20 cellular contexts compared by ENCODE assay signal in the genomic region with DNA sequence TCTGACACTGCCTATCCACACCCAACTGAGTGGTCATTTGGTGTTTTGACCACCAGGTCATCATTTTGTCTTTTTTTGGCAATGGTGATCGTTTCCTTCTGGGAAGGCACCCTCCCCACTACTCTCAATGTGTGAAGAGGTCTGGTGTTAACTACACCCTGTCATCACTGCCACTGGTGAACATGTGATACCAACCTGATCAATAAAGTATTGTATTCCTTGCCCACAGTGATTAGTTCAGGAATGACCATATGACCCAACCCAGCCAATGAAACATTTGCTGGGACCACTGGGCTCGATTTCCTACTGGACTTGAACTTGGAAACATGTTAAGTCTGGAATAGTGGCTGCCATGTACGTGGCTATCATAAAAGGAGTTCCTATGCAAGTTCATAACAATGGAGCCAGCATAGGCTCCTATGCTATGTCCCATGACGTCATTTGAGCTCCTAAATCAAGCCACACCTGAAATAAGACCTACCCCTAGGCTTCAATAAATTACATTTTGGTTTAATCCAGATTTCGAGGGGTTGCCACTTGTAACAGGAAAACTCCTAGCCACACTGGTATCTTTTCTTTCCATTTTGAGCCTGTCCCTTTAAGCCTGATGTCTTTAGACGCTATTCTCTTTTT. TPM values are rescaled to one million over a fixed set of nuclear protein-coding genes. Genes with fewer than 3 reads are reported as not detected.
DNase-seq lines count a peak whose midpoint lies in the region; ATAC-seq, FAIRE-seq and TF ChIP-seq lines count a peak whose summit lies in the region.
"Had no signal": no experiment of that assay in that cellular context is flagged by ENCODE, and none has a peak within 500 bp of the region (broad histone marks: within the 10 kb centered on the region; RNA-seq: fewer than 3 reads in every experiment).

No MANE protein-coding gene starts in this region.

- DNase-seq in GM12878 (ENCODE audit: low read depth, low spot score) (no peak), glutamatergic neuron (no peak), vagina (ENCODE audit: extremely low spot score in 2 of 2) (peak; percentile 60 to 61), nucleus accumbens (lab: John Stamatoyannopoulos, UW) (no peak)
- DNase-seq in activated CD4-positive, alpha-beta T cell treated with anti-CD3 and anti-CD28 coated beads for 1 hour, result no peak
- DNase-seq: C1 segment of cervical spinal cord; Calu3; CD4-positive, alpha-beta memory T cell; COR-L47; DMS53; DMS79 treated with DMSO at 0.1 percent for 48 hours; GF-D8; H9; HFFc6 had no signal

- no peak for ATAC-seq in GM12878
- ATAC-seq: HCT116 had no signal

- peaks cover 6% of the 10 kb centered on the region for H3K9me3 Mint-ChIP-seq in glutamatergic neuron (ENCODE audit: unreplicated experiment)
- H3K9me3 Mint-ChIP-seq: H9, HFFc6 had no signal

- 1% methylated on average over 6 of the region's 6 CpGs for WGBS in GM12878 (ENCODE audit: insufficient coverage, insufficient replicate concordance, low lambda C conversion rate, missing lambda C conversion rate)

- H3K4me3 Mint-ChIP-seq in glutamatergic neuron (ENCODE audit: unreplicated experiment), result no peak overlapping the region
- H3K4me3 Mint-ChIP-seq: CD4-positive, alpha-beta memory T cell; GM23338; H9; HFFc6 had no signal

- no TSS peak for BruUV-seq in GM12878 (replicated peaks; lab: Mats Ljungman, UMichigan)

- peaks cover 4% of the 10 kb centered on the region for H3K36me3 Mint-ChIP-seq in glutamatergic neuron (ENCODE audit: unreplicated experiment)
- H3K36me3 Mint-ChIP-seq: CD4-positive, alpha-beta memory T cell had no signal

- peaks cover 6% of the 10 kb centered on the region for H3K4me1 Mint-ChIP-seq in glutamatergic neuron (ENCODE audit: low read depth, unreplicated experiment)
- H3K4me1 Mint-ChIP-seq: CD4-positive, alpha-beta memory T cell had no signal

- intact Hi-C loops in GM12878 (cut with micrococcal nuclease; ENCODE audit: unreplicated experiment), result no loop called here
- intact Hi-C loops in vagina (cut with DNase I), result no loop called here

- no peak overlapping the region for H3K27ac ChIP-seq in HEK293 (ENCODE audit: extremely low read depth, low read depth, low read length)
- H3K27ac ChIP-seq in GM12878 (ENCODE audit: control insufficient read depth, insufficient read depth), result no peak overlapping the region
- H3K27ac ChIP-seq in vagina, result no peak overlapping the region

- TF ChIP-seq CTCF in HEK293 (tag by site-specific recombination; IDR thresholded peaks at IDR 0.05) (no peak), GM12878 (IDR thresholded peaks at IDR 0.05 in 2 of 3, conservative IDR thresholded peaks at IDR 0.05 in 1 of 3; ENCODE audit: control insufficient read depth in 2 of 3, extremely low read depth in 1 of 3, insufficient read depth in 1 of 3, low read depth in 3 of 3, low read length in 3 of 3) (no peak), glutamatergic neuron (IDR thresholded peaks at IDR 0.05; ENCODE audit: partially characterized antibody, unreplicated experiment) (peak; percentile 16), vagina (IDR thresholded peaks at IDR 0.05) (no peak)

- no peak overlapping the region for H2AFZ ChIP-seq in GM12878 (ENCODE audit: control insufficient read depth, low read depth, low read length)
- H2AFZ ChIP-seq: GM23338 had no signal

- no peaks in the 10 kb centered on the region for H3K9me3 ChIP-seq in HEK293 (ENCODE audit: control insufficient read depth, insufficient read depth, low read depth, low read length)
- no peaks in the 10 kb centered on the region; the same call in 2 of the 3 replicates for H3K9me3 ChIP-seq in GM12878 (replicated peaks; ENCODE audit: control insufficient read depth, insufficient read depth, low read length)
- no peaks in the 10 kb centered on the region for H3K9me3 ChIP-seq in vagina

- no peaks in the 10 kb centered on the region for H3K36me3 ChIP-seq in HEK293 (ENCODE audit: control insufficient read depth in 2 of 2, insufficient read depth in 1 of 2, low read length in 2 of 2)
- no peaks in the 10 kb centered on the region for H3K36me3 ChIP-seq in GM12878 (ENCODE audit: control insufficient read depth in 2 of 2, insufficient read depth in 2 of 2, low read length in 1 of 2)
- H3K36me3 ChIP-seq in vagina, result no peaks in the 10 kb centered on the region

- no peak for TF ChIP-seq POLR2A in GM12878 (IDR thresholded peaks at IDR 0.05; ENCODE audit: low read depth, low read length)
- TF ChIP-seq POLR2A in vagina (IDR thresholded peaks at IDR 0.05), result no peak

- no peak overlapping the region for H3K4me3 ChIP-seq in HEK293 (ENCODE audit: low read depth, low read length)
- H3K4me3 ChIP-seq in GM12878, result no peak overlapping the region
- no peak overlapping the region for H3K4me3 ChIP-seq in vagina
- H3K4me3 ChIP-seq: GM23338 had no signal

- no peaks in the 10 kb centered on the region for H3K27me3 ChIP-seq in GM12878 (replicated peaks in 1 of 2; ENCODE audit: control insufficient read depth in 2 of 2, insufficient read depth in 2 of 2, low read length in 1 of 2)
- H3K27me3 ChIP-seq in vagina, result no peaks in the 10 kb centered on the region

- peaks cover 3% of the 10 kb centered on the region for H3K27me3 Mint-ChIP-seq in glutamatergic neuron (ENCODE audit: unreplicated experiment)

- in situ Hi-C loops in GM12878 (cut with MboI), result no loop called here

- H3K27ac Mint-ChIP-seq in glutamatergic neuron (ENCODE audit: unreplicated experiment), result no peak overlapping the region
- H3K27ac Mint-ChIP-seq: CD4-positive, alpha-beta memory T cell; GM23338; H9; HFFc6 had no signal

- H4K20me1 ChIP-seq in GM12878 (ENCODE audit: control insufficient read depth, insufficient read depth), result no peaks in the 10 kb centered on the region; the same call in 1 of the 2 replicates

- no peaks in the 10 kb centered on the region for H3K79me2 ChIP-seq in GM12878 (ENCODE audit: control insufficient read depth, insufficient read depth, low read length)

- FAIRE-seq in GM12878 (lab: Jason Lieb, UNC), result no peak
- FAIRE-seq: GM12892, GM19239 had no signal

- CTCF ChIA-PET in HEK293 (lab: Yijun Ruan, JAX), result no interaction called here
- CTCF ChIA-PET in GM12878 (lab: Yijun Ruan, JAX), result no interaction called here

- H3K9ac ChIP-seq in GM12878 (ENCODE audit: control insufficient read depth, insufficient read depth, low read length), result no peak overlapping the region

- RAD21 ChIA-PET in GM12878 (lab: Charles Lee; ENCODE audit: unreplicated experiment), result interaction anchor here (0.6 kb wide), 1 partner anchor 22 kb away, joined by 3 read pairs; no protein-coding TSS in a partner anchor

- no peak for TF ChIP-seq RAD21 in GM12878 (IDR thresholded peaks at IDR 0.05; ENCODE audit: insufficient read depth, low read depth, low read length)

- SMC1A ChIA-PET in GM12878 (lab: Charles Lee; ENCODE audit: uncharacterized antibody, unreplicated experiment), result no interaction called here

- H3K4me2 ChIP-seq in GM12878 (ENCODE audit: control insufficient read depth, insufficient read depth), result no peak overlapping the region
- H3K4me2 ChIP-seq: GM23338 had no signal

- H3K4me1 ChIP-seq in HEK293 (ENCODE audit: control insufficient read depth, insufficient read depth, low read length) (no peaks in the 10 kb centered on the region), GM12878 (ENCODE audit: control insufficient read depth, insufficient read depth, low read length) (no peaks in the 10 kb centered on the region), vagina (no peaks in the 10 kb centered on the region)

- POLR2A ChIA-PET in HEK293 (lab: Yijun Ruan, JAX) (no interaction called here), GM12878 (lab: Charles Lee) (no interaction called here)

- TF ChIP-seq EP300 in GM12878 (IDR thresholded peaks at IDR 0.05; ENCODE audit: borderline replicate concordance in 1 of 2, control insufficient read depth in 1 of 2, low read depth in 2 of 2, low read length in 2 of 2), result no peak

TF ChIP-seq in GM12878, 131 proteins besides CTCF, POLR2A, EP300 and RAD21:
- TF ChIP-seq ETV6 (conservative IDR thresholded peaks at IDR 0.05 in 1 of 2, IDR thresholded peaks at IDR 0.05 in 1 of 2; ENCODE audit: borderline replicate concordance in 1 of 2, low read depth in 1 of 2), result no peak
- 0 out of 2 replicates have a peak, but pooled peaks have one; percentile 14 for TF ChIP-seq ATF7 (IDR thresholded peaks at IDR 0.05; ENCODE audit: low read depth)

RNA-seq across cellular contexts. Expression of gene CHST1, which starts 51.1 kb away (rescaled TPM):
- not detected in 2 replicates for total RNA-seq in GM12878 (2013; cell fraction: nucleolus; rRNA removed)
- total RNA-seq in GM12878 (2014; rRNA removed) (not detected in 2 replicates), GM12878 (2014; rRNA removed; fragmentation: Illumina TruSeq; extraction: Trizol) (not detected in 2 replicates), GM12878 (2021) (not detected in 2 replicates), glutamatergic neuron (ENCODE audit: unreplicated experiment) (59.2 TPM), vagina (2.0 TPM)
- not detected for polyA plus RNA-seq in GM12878 (2011; ENCODE audit: low read depth)
- polyA plus RNA-seq in GM12878 (2011; rRNA removed) (not detected in 2 replicates), GM12878 (2014; fragmentation: Illumina TruSeq; extraction: Trizol) (not detected in 2 replicates), GM12878 (2014; fragmentation: Nextera tagmentation; extraction: Ambion mirVana) (not detected), GM12878 (2014; rRNA removed) (not detected in 2 replicates), GM12878 (2016; fragmentation: Nextera tagmentation; extraction: Ambion mirVana) (not detected)
- 0.03 TPM in 1 of 2 replicates, not detected in the other for polyA plus RNA-seq in GM12878 (2011; cell fraction: cytosol; rRNA removed)
- polyA plus RNA-seq in GM12878 (2011; cell fraction: nucleus; rRNA removed), result 0.06 and 0.07 TPM in 2 replicates
- polyA plus RNA-seq in GM12878 (2012), result not detected in 2 replicates
- not detected in 2 replicates for polyA minus RNA-seq in GM12878 (2011; rRNA and poly(A)+ RNA removed)
- not detected in 2 replicates for polyA minus RNA-seq in GM12878 (2011; cell fraction: cytosol; rRNA and poly(A)+ RNA removed)
- polyA minus RNA-seq in GM12878 (2011; cell fraction: nucleus; rRNA and poly(A)+ RNA removed), result not detected in 2 replicates
- total RNA-seq: Calu3; CD4-positive, alpha-beta memory T cell; G401 had no signal
- polyA plus RNA-seq: CD4-positive, alpha-beta memory T cell had no signal

Comparison
In these comparisons a context has a peak if more than half of its experiments do, and no peak if none do; other contexts are left out.
1. DNase-seq: peak in vagina (2 of 2); none in GM12878 (single experiment), glutamatergic neuron (single experiment), nucleus accumbens (0 of 56) and activated CD4-positive, alpha-beta T cell treated with anti-CD3 and anti-CD28 coated beads for 1 hour (single experiment).
2. RNA of gene CHST1, which starts 51.1 kb away (total RNA-seq): 59.2 TPM in glutamatergic neuron (single experiment); 2.0 TPM in vagina (single experiment) and not detected in GM12878; every median in the first group is over 10 times any median in the second.
3. Of the 9 proteins assayed by ChIP-seq in both HEK293 and GM12878: peak only in HEK293: ATF2; only in GM12878: none; in both: none; in neither: 8.